In the genomic region with DNA sequence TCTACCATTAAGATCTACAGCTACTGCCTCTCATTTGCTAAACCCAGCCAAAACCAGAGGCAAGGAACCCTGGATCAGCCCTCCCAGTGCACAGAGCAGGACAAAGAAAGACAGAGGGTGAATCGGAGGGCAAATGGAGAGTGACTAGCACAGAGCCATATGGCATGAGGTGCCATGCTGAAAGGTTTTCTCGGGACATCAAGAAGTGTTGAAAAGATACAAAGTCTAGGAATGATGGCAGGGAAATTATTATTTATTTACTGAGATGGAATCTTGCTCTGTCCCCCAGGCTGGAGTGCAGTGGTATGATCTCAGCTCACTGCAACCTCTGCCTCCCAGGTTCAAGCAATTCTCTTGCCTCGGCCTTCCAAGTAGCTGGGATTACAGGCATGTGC, we compare ENCODE assay signal across 21 cellular contexts. TPM values are rescaled to one million over a fixed set of nuclear protein-coding genes. Genes with fewer than 3 reads are reported as not detected.
DNase-seq lines count a peak whose midpoint lies in the region; ATAC-seq, FAIRE-seq and TF ChIP-seq lines count a peak whose summit lies in the region.
"Had no signal": no experiment of that assay in that cellular context is flagged by ENCODE, and none has a peak within 500 bp of the region (broad histone marks: within the 10 kb centered on the region; RNA-seq: fewer than 3 reads in every experiment).

No MANE protein-coding gene starts in this region.

- no peaks in the 10 kb centered on the region for H3K36me3 Mint-ChIP-seq in astrocyte (ENCODE audit: low read depth, unreplicated experiment)
- no peaks in the 10 kb centered on the region for H3K36me3 Mint-ChIP-seq in CD8-positive, alpha-beta T cell

- H3K27me3 ChIP-seq in liver (ENCODE audit: control insufficient read depth in 4 of 4, insufficient read depth in 4 of 4, low read length in 3 of 4), result no peaks in the 10 kb centered on the region
- H3K27me3 ChIP-seq in HepG2 (ENCODE audit: control insufficient read depth in 1 of 2, insufficient read depth in 2 of 2, low read length in 2 of 2), result no peaks in the 10 kb centered on the region
- no peaks in the 10 kb centered on the region for H3K27me3 ChIP-seq in astrocyte (ENCODE audit: insufficient read depth, low read length)
- no peaks in the 10 kb centered on the region for H3K27me3 ChIP-seq in small intestine (ENCODE audit: control insufficient read depth in 2 of 2, insufficient read depth in 2 of 2, low read length in 2 of 2)
- H3K27me3 ChIP-seq in upper lobe of right lung, result no peaks in the 10 kb centered on the region
- H3K27me3 ChIP-seq in CD8-positive, alpha-beta T cell (ENCODE audit: insufficient read depth, low read length), result no peaks in the 10 kb centered on the region
- H3K27me3 ChIP-seq: SJCRH30 had no signal

- H3K36me3 ChIP-seq in liver (ENCODE audit: control insufficient read depth in 4 of 4, insufficient read depth in 3 of 4, low read depth in 1 of 4, low read length in 3 of 4) (no peaks in the 10 kb centered on the region), HepG2 (replicated peaks in 1 of 2; ENCODE audit: control insufficient read depth in 1 of 2, insufficient read depth in 2 of 2, low read length in 2 of 2) (no peaks in the 10 kb centered on the region), astrocyte (ENCODE audit: insufficient read depth, low read length) (no peaks in the 10 kb centered on the region), kidney (ENCODE audit: control insufficient read depth in 1 of 2, insufficient read depth in 2 of 2, low read length in 2 of 2) (no peaks in the 10 kb centered on the region), small intestine (ENCODE audit: control insufficient read depth in 2 of 2, insufficient read depth in 2 of 2, low read length in 2 of 2) (no peaks in the 10 kb centered on the region), upper lobe of right lung (no peaks in the 10 kb centered on the region)
- H3K36me3 ChIP-seq in CD8-positive, alpha-beta T cell (ENCODE audit: insufficient read depth, low read length), result no peaks in the 10 kb centered on the region
- H3K36me3 ChIP-seq: SJCRH30 had no signal

- POLR2A ChIA-PET in HepG2 (lab: Yijun Ruan, JAX), result no interaction called here
- POLR2A ChIA-PET in CD8-positive, alpha-beta T cell (lab: Charles Lee), result no interaction called here

- TF ChIP-seq CTCF in liver (IDR thresholded peaks at IDR 0.05; ENCODE audit: low read depth, low read length, missing input control) (no peak), HepG2 (CRISPR knock-in tag; IDR thresholded peaks at IDR 0.05) (no peak), astrocyte (IDR thresholded peaks at IDR 0.05; ENCODE audit: insufficient read depth, low read depth, low read length) (no peak), kidney (IDR thresholded peaks at IDR 0.05; ENCODE audit: borderline replicate concordance, extremely low read depth, insufficient read depth) (no peak), upper lobe of right lung (IDR thresholded peaks at IDR 0.05) (no peak)
- TF ChIP-seq CTCF in CD8-positive, alpha-beta T cell (IDR thresholded peaks at IDR 0.05), result no peak

- peak overlapping the region; percentile 90 for H3K27ac Mint-ChIP-seq in astrocyte (ENCODE audit: unreplicated experiment)
- no peak overlapping the region for H3K27ac Mint-ChIP-seq in CD8-positive, alpha-beta T cell

- H4K20me1 ChIP-seq in HepG2 (ENCODE audit: insufficient read depth, low read length), result no peaks in the 10 kb centered on the region
- no peaks in the 10 kb centered on the region for H4K20me1 ChIP-seq in astrocyte (ENCODE audit: insufficient read depth, low read length)

- peaks cover 27% of the 10 kb centered on the region for H3K4me1 Mint-ChIP-seq in astrocyte (ENCODE audit: low read depth, unreplicated experiment)
- H3K4me1 Mint-ChIP-seq in CD8-positive, alpha-beta T cell (ENCODE audit: low read depth), result no peaks in the 10 kb centered on the region
- H3K4me1 Mint-ChIP-seq: CD8-positive, alpha-beta memory T cell had no signal

- no peak for TF ChIP-seq POLR2A in HepG2 (IDR thresholded peaks at IDR 0.05; ENCODE audit: insufficient read depth in 1 of 2, low read depth in 2 of 2, low read length in 2 of 2)

- ATAC-seq in HepG2 (no peak), upper lobe of right lung (no peak), GM21381 (IDR thresholded peaks at IDR 0.05; ENCODE audit: unreplicated experiment) (no peak)
- ATAC-seq in CD8-positive, alpha-beta T cell, result no peak

- no TSS peak for BruUV-seq in HepG2 (replicated peaks; lab: Mats Ljungman, UMichigan)

- H3K79me2 ChIP-seq in HepG2 (ENCODE audit: insufficient read depth, low read length) (no peaks in the 10 kb centered on the region), astrocyte (ENCODE audit: insufficient read depth, low read length) (no peaks in the 10 kb centered on the region)

- no peak for DNase-seq in HepG2 (ENCODE audit: low spot score)
- no peak for DNase-seq in astrocyte (ENCODE audit: low read depth)
- no peak for DNase-seq in kidney
- no peak for DNase-seq in small intestine
- DNase-seq in upper lobe of right lung, result no peak
- DNase-seq in CD8-positive, alpha-beta T cell, result no peak
- DNase-seq: 8988T; AML-193; C1 segment of cervical spinal cord; CD8-positive, alpha-beta memory T cell; GF-D8; H7; NCI-H1694; NCI-H2081; NCI-H2171 treated with DMSO at 0.1 percent for 48 hours; NCI-H524 treated with DMSO at 0.1 percent for 48 hours; NCI-H82; SJCRH30 had no signal

- H3K9ac ChIP-seq in liver (ENCODE audit: low read depth in 1 of 2, low read length in 2 of 2), result no peak overlapping the region
- H3K9ac ChIP-seq in HepG2 (ENCODE audit: insufficient read depth, low read depth, low read length), result no peak overlapping the region
- H3K9ac ChIP-seq in astrocyte (ENCODE audit: low read length), result no peak overlapping the region
- no peak overlapping the region for H3K9ac ChIP-seq in kidney (ENCODE audit: low read length in 2 of 2)

- WGBS in liver, result 50% methylated on average over 3 of the region's 3 CpGs
- 45% methylated on average over 3 of the region's 3 CpGs for WGBS in HepG2 (ENCODE audit: low lambda C conversion rate)
- WGBS in small intestine, 3 donors, result 88 to 94% (median 93%) methylated on average over 3 of the region's 3 CpGs

- H3K4me2 ChIP-seq in HepG2 (ENCODE audit: low read depth, low read length), result no peak overlapping the region
- no peak overlapping the region for H3K4me2 ChIP-seq in astrocyte (ENCODE audit: low read length)

- no peak overlapping the region for H3K4me3 Mint-ChIP-seq in astrocyte (ENCODE audit: unreplicated experiment)
- H3K4me3 Mint-ChIP-seq in CD8-positive, alpha-beta T cell, result no peak overlapping the region
- H3K4me3 Mint-ChIP-seq: CD8-positive, alpha-beta memory T cell had no signal

- H3K4me1 ChIP-seq in liver (ENCODE audit: control insufficient read depth in 4 of 4, insufficient read depth in 4 of 4, low read length in 3 of 4), result peaks cover 14 to 52% (median 42%) of the 10 kb centered on the region in 4 donors
- H3K4me1 ChIP-seq in HepG2 (ENCODE audit: insufficient read depth, low read length), result 0 out of 2 replicates have a peak, but pooled peaks cover 6% of the 10 kb centered on the region
- H3K4me1 ChIP-seq in astrocyte (ENCODE audit: insufficient read depth, low read length), result peaks cover 18% of the 10 kb centered on the region
- peaks cover 8 to 21% of the 10 kb centered on the region in 2 donors for H3K4me1 ChIP-seq in kidney (ENCODE audit: control insufficient read depth in 1 of 2, insufficient read depth in 1 of 2, low read depth in 1 of 2, low read length in 2 of 2)
- peaks cover 0 to 10% of the 10 kb centered on the region in 2 donors for H3K4me1 ChIP-seq in small intestine (ENCODE audit: control insufficient read depth in 2 of 2, insufficient read depth in 1 of 2, low read depth in 1 of 2, low read length in 1 of 2)
- no peaks in the 10 kb centered on the region for H3K4me1 ChIP-seq in upper lobe of right lung
- no peaks in the 10 kb centered on the region for H3K4me1 ChIP-seq in CD8-positive, alpha-beta T cell (ENCODE audit: insufficient read depth, low read length)
- H3K4me1 ChIP-seq: SJCRH30 had no signal

- FAIRE-seq in HepG2 (lab: Jason Lieb, UNC) (no peak), astrocyte (lab: Jason Lieb, UNC) (no peak), kidney (lab: Jason Lieb, UNC) (no peak), small intestine (lab: Jason Lieb, UNC) (no peak)
- FAIRE-seq: D721Med had no signal

- in situ Hi-C loops in HepG2 (cut with HindIII; ENCODE audit: extremely low pct_ligation_motif_present, low pct_unique_long_range_greater_than_20kb), result no loop called here

- H3K27ac ChIP-seq in liver (ENCODE audit: low read depth in 1 of 2, low read length in 2 of 2) (peak overlapping the region; percentile 60 to 79), HepG2 (ENCODE audit: extremely low read length, insufficient read depth, low read length) (no peak overlapping the region), astrocyte (ENCODE audit: low read depth, low read length) (no peak overlapping the region), kidney (ENCODE audit: low read depth in 2 of 2, low read length in 2 of 2) (peak overlapping the region; percentile 0 to 8), small intestine (ENCODE audit: low read depth in 1 of 2, low read length in 1 of 2) (peak overlapping the region; percentile 57 to 78), upper lobe of right lung (no peak overlapping the region)
- no peak overlapping the region for H3K27ac ChIP-seq in CD8-positive, alpha-beta T cell (ENCODE audit: low read depth, low read length)
- H3K27ac ChIP-seq: SJCRH30 had no signal

- H2AFZ ChIP-seq in HepG2 (ENCODE audit: low read length) (no peak overlapping the region), astrocyte (ENCODE audit: low read depth, low read length) (no peak overlapping the region)

- H3K4me3 ChIP-seq in liver (ENCODE audit: low read depth in 1 of 3, low read length in 3 of 3) (no peak overlapping the region), HepG2 (replicated peaks in 1 of 3; ENCODE audit: insufficient read depth in 1 of 3, low read depth in 2 of 3, low read length in 3 of 3) (no peak overlapping the region), astrocyte (ENCODE audit: insufficient read depth, low read depth, low read length) (no peak overlapping the region), kidney (ENCODE audit: low read length in 2 of 2) (no peak overlapping the region), small intestine (ENCODE audit: low read depth in 1 of 2, low read length in 2 of 2) (no peak overlapping the region), upper lobe of right lung (no peak overlapping the region)
- no peak overlapping the region for H3K4me3 ChIP-seq in CD8-positive, alpha-beta T cell (ENCODE audit: low read depth, low read length)
- H3K4me3 ChIP-seq: SJCRH30 had no signal

- TF ChIP-seq EP300 in HepG2 (IDR thresholded peaks at IDR 0.05; ENCODE audit: low read depth in 2 of 2, low read length in 2 of 2) (no peak), HepG2 (CRISPR knock-in tag; IDR thresholded peaks at IDR 0.05; ENCODE audit: borderline replicate concordance) (no peak)

- H3K9me3 ChIP-seq in liver (ENCODE audit: control insufficient read depth in 4 of 4, low read length in 3 of 4) (peaks cover 0 to 2% (median 0%) of the 10 kb centered on the region in 4 donors), HepG2 (ENCODE audit: low read length) (no peaks in the 10 kb centered on the region), astrocyte (ENCODE audit: insufficient read depth, low read depth, low read length) (no peaks in the 10 kb centered on the region), kidney (ENCODE audit: control insufficient read depth in 1 of 2, low read length in 2 of 2) (peaks cover 0 to 4% of the 10 kb centered on the region in 2 donors), small intestine (ENCODE audit: control insufficient read depth, low read depth) (no peaks in the 10 kb centered on the region), upper lobe of right lung (no peaks in the 10 kb centered on the region)
- H3K9me3 ChIP-seq in CD8-positive, alpha-beta T cell (ENCODE audit: low read length), result no peaks in the 10 kb centered on the region
- H3K9me3 ChIP-seq: SJCRH30 had no signal

- TF ChIP-seq RAD21 in liver (IDR thresholded peaks at IDR 0.05), result no peak
- no peak for TF ChIP-seq RAD21 in HepG2 (CRISPR knock-in tag; IDR thresholded peaks at IDR 0.05)

- intact Hi-C loops in HepG2 (cut with micrococcal nuclease; ENCODE audit: unreplicated experiment), result no loop called here
- intact Hi-C loops in kidney (cut with DNase I), result no loop called here
- intact Hi-C loops in upper lobe of right lung (cut with DNase I), result no loop called here
- intact Hi-C loops in CD8-positive, alpha-beta T cell (cut with DNase I, micrococcal nuclease), result no loop called here

- CTCF ChIA-PET in HepG2 (lab: Yijun Ruan, JAX; ENCODE audit: low intra/inter-chr PET ratio, low total read pairs), result no interaction called here
- CTCF ChIA-PET in CD8-positive, alpha-beta T cell (lab: Charles Lee), result no interaction called here

- no peaks in the 10 kb centered on the region for H3K27me3 Mint-ChIP-seq in astrocyte (ENCODE audit: low read depth, unreplicated experiment)
- peaks cover 2% of the 10 kb centered on the region for H3K27me3 Mint-ChIP-seq in CD8-positive, alpha-beta T cell (ENCODE audit: low read depth)

- no peaks in the 10 kb centered on the region for H3K9me3 Mint-ChIP-seq in astrocyte (ENCODE audit: unreplicated experiment)
- H3K9me3 Mint-ChIP-seq in CD8-positive, alpha-beta T cell, result no peaks in the 10 kb centered on the region

RNA-seq across cellular contexts. Expression of a gene that starts 19.3 kb away (rescaled TPM):
- total RNA-seq in liver, result 10 to 100 TPM in 1 of 2 donors, under 1 TPM in 1; 0.33 to 86.0 TPM
- 10 to 100 TPM; 24.3 to 42.2 TPM for polyA plus RNA-seq in liver
- not detected in 2 replicates for total RNA-seq in HepG2 (2016; rRNA removed; fragmentation: Illumina TruSeq; extraction: Trizol)
- not detected in 2 replicates for total RNA-seq in HepG2 (2016; cell fraction: cytosol; rRNA removed; fragmentation: Illumina TruSeq; extraction: Trizol; ENCODE audit: low read depth)
- total RNA-seq in HepG2 (2016; cell fraction: insoluble cytoplasmic fraction; rRNA removed; fragmentation: Illumina TruSeq; extraction: Trizol), result not detected in 2 replicates
- total RNA-seq in HepG2 (2016; cell fraction: membrane; rRNA removed; fragmentation: Illumina TruSeq; extraction: Trizol), result not detected in 2 replicates
- not detected in 2 replicates for total RNA-seq in HepG2 (2016; cell fraction: nucleus; rRNA removed; fragmentation: Illumina TruSeq; extraction: Trizol)
- polyA plus RNA-seq in HepG2 (2011; rRNA removed), result not detected in 2 replicates
- polyA plus RNA-seq in HepG2 (2011; cell fraction: cytosol; rRNA removed), result not detected in 2 replicates
- not detected in 2 replicates for polyA plus RNA-seq in HepG2 (2011; cell fraction: nucleus; rRNA removed)
- polyA plus RNA-seq in HepG2 (2012), result not detected in 2 replicates
- polyA plus RNA-seq in HepG2 (2016; cell fraction: cytosol; fragmentation: Illumina TruSeq; extraction: Trizol; ENCODE audit: low read depth), result not detected in 2 replicates
- polyA plus RNA-seq in HepG2 (2016; cell fraction: insoluble cytoplasmic fraction; fragmentation: Illumina TruSeq; extraction: Trizol; ENCODE audit: low read depth), result not detected in 2 replicates
- not detected in 2 replicates for polyA plus RNA-seq in HepG2 (2016; cell fraction: membrane; fragmentation: Illumina TruSeq; extraction: Trizol; ENCODE audit: low read depth)
- polyA plus RNA-seq in HepG2 (2016; cell fraction: nucleus; fragmentation: Illumina TruSeq; extraction: Trizol; ENCODE audit: insufficient read depth, low read depth), result not detected in 2 replicates
- 10.5 TPM in 1 of 2 replicates, not detected in the other for polyA minus RNA-seq in HepG2 (2011; rRNA and poly(A)+ RNA removed; ENCODE audit: low replicate concordance)
- not detected in 2 replicates for polyA minus RNA-seq in HepG2 (2011; cell fraction: cytosol; rRNA and poly(A)+ RNA removed)
- not detected in 2 replicates for polyA minus RNA-seq in HepG2 (2011; cell fraction: nucleus; rRNA and poly(A)+ RNA removed)
- total RNA-seq in astrocyte, result 6.4 and 6.7 TPM in 2 replicates
- total RNA-seq in kidney, result 19.0 TPM
- 19.6 TPM for polyA plus RNA-seq in kidney (ENCODE audit: insufficient read depth, low read depth, low replicate concordance)
- polyA plus RNA-seq in small intestine, result 10 to 100 TPM; 21.1 to 44.0 (median 41.8) TPM
- 52.7 TPM for total RNA-seq in upper lobe of right lung
- total RNA-seq in CD8-positive, alpha-beta T cell, result not detected
- total RNA-seq: SJCRH30 had no signal
- polyA plus RNA-seq: CD8-positive, alpha-beta memory T cell had no signal

Comparison
In these comparisons a context has a peak if more than half of its experiments do, and no peak if none do; other contexts are left out.
1. H3K27ac ChIP-seq: peak in liver (2 of 2), kidney (2 of 2) and small intestine (2 of 2); none in HepG2 (single experiment), astrocyte (single experiment), upper lobe of right lung (single experiment) and CD8-positive, alpha-beta T cell (single experiment).